ENCODE assay signal across 1 cellular context in genomic region chrX:154021131-154021611, GRCh38.
TF ChIP-seq lines count a peak whose summit lies in the region.

No MANE protein-coding gene starts in this region.

TF ChIP-seq in HepG2, 621 proteins besides CTCF, POLR2A, EP300 and RAD21:
- TF ChIP-seq AGO2 (optimal IDR thresholded peaks at IDR 0.05; ENCODE audit: low read depth, low read length) (peak; percentile 66), RFX1 (IDR thresholded peaks at IDR 0.05) (no peak), ZNF12 (CRISPR knock-in tag; IDR thresholded peaks at IDR 0.05) (no peak), ZNF687 (CRISPR knock-in tag; IDR thresholded peaks at IDR 0.05) (peak; percentile 35; the same call in 1 of the 2 replicates), ZNF138 (CRISPR knock-in tag; IDR thresholded peaks at IDR 0.05; ENCODE audit: low read depth) (no peak), HMGXB3 (CRISPR knock-in tag; IDR thresholded peaks at IDR 0.05; ENCODE audit: borderline replicate concordance) (no peak), MLX (CRISPR knock-in tag; IDR thresholded peaks at IDR 0.05) (no peak), ZBTB38 (CRISPR knock-in tag; IDR thresholded peaks at IDR 0.05) (peak; percentile 67; the same call in 1 of the 2 replicates)
